1 cellular context compared by ENCODE assay signal in genomic region chr3:168088106-168088722, GRCh38.
TF ChIP-seq lines count a peak whose summit lies in the region.

No MANE protein-coding gene starts in this region.

TF ChIP-seq in GM23338, 12 proteins besides CTCF, POLR2A, EP300 and RAD21 (continued from another document):
- no peak for TF ChIP-seq ZNF462 (CRISPR knock-in tag; IDR thresholded peaks at IDR 0.05)
- no peak for TF ChIP-seq STAT1 (IDR thresholded peaks at IDR 0.05; ENCODE audit: unreplicated experiment)
- TF ChIP-seq EZH2phosphoT487 (IDR thresholded peaks at IDR 0.05; ENCODE audit: unreplicated experiment), result no peak
- TF ChIP-seq POLR2AphosphoS5 (IDR thresholded peaks at IDR 0.05; ENCODE audit: low read depth), result no peak
- TF ChIP-seq NANOG (IDR thresholded peaks at IDR 0.05; ENCODE audit: borderline replicate concordance), result no peak
TF ChIP-seq in GM23338: peak in this region for 0.
